Comparison of ENCODE assay signal across 14 cellular contexts in the genomic region with DNA sequence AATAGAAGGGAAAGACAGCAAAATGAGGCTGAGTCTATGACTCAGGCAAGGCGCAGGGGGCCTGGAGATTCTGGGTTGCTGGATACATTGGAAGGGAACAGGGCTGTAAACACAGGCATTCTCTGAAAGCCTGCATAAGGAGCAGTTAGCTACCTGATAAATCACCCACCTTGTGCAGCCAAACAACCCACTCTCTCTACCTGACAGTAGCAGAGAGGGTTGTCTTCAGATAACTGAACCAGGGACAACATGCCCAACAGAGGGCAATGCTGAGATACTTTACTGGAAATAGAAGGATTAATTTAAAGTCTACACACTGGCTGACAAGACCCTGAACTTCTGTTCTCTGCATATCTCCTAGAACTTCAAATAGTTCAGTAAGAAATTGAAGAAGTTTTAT.
DNase-seq lines count a peak whose midpoint lies in the region; ATAC-seq and TF ChIP-seq lines count a peak whose summit lies in the region.
"Had no signal": no experiment of that assay in that cellular context is flagged by ENCODE, and none has a peak within 500 bp of the region (broad histone marks: within the 10 kb centered on the region; RNA-seq: fewer than 3 reads in every experiment).

No MANE protein-coding gene starts in this region.

- TF ChIP-seq CTCF in SK-N-SH (IDR thresholded peaks at IDR 0.05) (peak; percentile 20), epithelial cell of proximal tubule (conservative IDR thresholded peaks at IDR 0.05; ENCODE audit: low read depth, low read length) (peak; percentile 64), type B pancreatic cell (conservative IDR thresholded peaks at IDR 0.05) (peak; percentile 36)

- H2AFZ ChIP-seq in SK-N-SH (ENCODE audit: low read depth), result no peak overlapping the region

- no peak overlapping the region for H3K9ac ChIP-seq in SK-N-SH

- H3K9me3 Mint-ChIP-seq in type B pancreatic cell, result no peaks in the 10 kb centered on the region
- H3K9me3 Mint-ChIP-seq: activated CD8-positive, alpha-beta T cell treated with anti-CD3 and anti-CD28 coated beads for 36 hours had no signal

- H3K4me1 Mint-ChIP-seq in type B pancreatic cell (ENCODE audit: unreplicated experiment), result peaks cover 3% of the 10 kb centered on the region

- H3K4me3 Mint-ChIP-seq in type B pancreatic cell, result no peak overlapping the region
- H3K4me3 Mint-ChIP-seq: activated CD8-positive, alpha-beta T cell treated with anti-CD3 and anti-CD28 coated beads for 36 hours had no signal

- H3K79me2 ChIP-seq in SK-N-SH (ENCODE audit: insufficient read depth), result no peaks in the 10 kb centered on the region

- H3K9me2 ChIP-seq in SK-N-SH, result no peaks in the 10 kb centered on the region

- H3K36me3 ChIP-seq in SK-N-SH (replicated peaks in 1 of 2; ENCODE audit: control insufficient read depth in 1 of 2, insufficient read depth in 2 of 2, low read length in 1 of 2), result no peaks in the 10 kb centered on the region
- H3K36me3 ChIP-seq: left lung, upper lobe of right lung had no signal

- CTCF ChIA-PET in SK-N-SH (lab: Yijun Ruan, JAX), result interaction anchor here (0.6 to 1.3 kb wide), 2 partner anchors 58 to 1332 kb away, joined by 3 read pairs; no protein-coding TSS in a partner anchor

- POLR2A ChIA-PET in SK-N-SH (lab: Yijun Ruan, JAX), result no interaction called here

- 43% methylated on average over 1 of the region's 1 CpG for WGBS in SK-N-SH (ENCODE audit: low lambda C conversion rate)

- H3K4me3 ChIP-seq in SK-N-SH (ENCODE audit: low read depth in 2 of 2, low read length in 1 of 2) (no peak overlapping the region), epithelial cell of proximal tubule (ENCODE audit: low read depth, low read length) (no peak overlapping the region)
- H3K4me3 ChIP-seq: left lung, upper lobe of right lung had no signal

- no peak for TF ChIP-seq EP300 in SK-N-SH (IDR thresholded peaks at IDR 0.05; ENCODE audit: borderline replicate concordance in 1 of 2, low read depth in 1 of 2, low read length in 1 of 2)

- ATAC-seq in SK-N-SH treated with all-trans-retinoic acid at 6 μM for 48 hours (no peak), GM19328 (IDR thresholded peaks at IDR 0.05; ENCODE audit: unreplicated experiment) (no peak)
- ATAC-seq: activated CD8-positive, alpha-beta T cell treated with anti-CD3 and anti-CD28 coated beads for 36 hours; left lung; upper lobe of right lung had no signal

- no peak overlapping the region for H3K27ac Mint-ChIP-seq in type B pancreatic cell
- H3K27ac Mint-ChIP-seq: activated CD8-positive, alpha-beta T cell treated with anti-CD3 and anti-CD28 coated beads for 36 hours had no signal

- H3K27me3 Mint-ChIP-seq in type B pancreatic cell, result no peaks in the 10 kb centered on the region
- H3K27me3 Mint-ChIP-seq: activated CD8-positive, alpha-beta T cell treated with anti-CD3 and anti-CD28 coated beads for 36 hours had no signal

- H3K36me3 Mint-ChIP-seq in type B pancreatic cell, result no peaks in the 10 kb centered on the region

- no peak for DNase-seq in SK-N-SH
- peak; percentile 66 for DNase-seq in NCI-H748 (lab: John Stamatoyannopoulos, UW; ENCODE audit: unreplicated experiment)
- no peak for DNase-seq in epithelial cell of proximal tubule (ENCODE audit: low read depth)
- DNase-seq in type B pancreatic cell (ENCODE audit: extremely low spot score, unreplicated experiment), result no peak
- no peak for DNase-seq in NCI-H1105 (lab: John Stamatoyannopoulos, UW)
- DNase-seq in HuH-7.5 (ENCODE audit: low spot score), result no peak
- DNase-seq: activated CD8-positive, alpha-beta T cell treated with anti-CD3 and anti-CD28 coated beads for 36 hours; activated naive CD4-positive, alpha-beta T cell; left lung; NCI-H1417 treated with DMSO at 0.1 percent for 48 hours; upper lobe of right lung had no signal

- no peaks in the 10 kb centered on the region for H4K20me1 ChIP-seq in SK-N-SH (ENCODE audit: insufficient read depth)

- H3F3A ChIP-seq in SK-N-SH (replicated peaks; ENCODE audit: insufficient read depth), result no peaks in the 10 kb centered on the region

- no peaks in the 10 kb centered on the region for H3K27me3 ChIP-seq in SK-N-SH (ENCODE audit: insufficient read depth)
- H3K27me3 ChIP-seq: left lung, upper lobe of right lung had no signal

- no peaks in the 10 kb centered on the region for H3K9me3 ChIP-seq in SK-N-SH
- H3K9me3 ChIP-seq: left lung, upper lobe of right lung had no signal

- TF ChIP-seq RAD21 in SK-N-SH (IDR thresholded peaks at IDR 0.05; ENCODE audit: low read length), result peak; percentile 60

- no peak overlapping the region for H3K27ac ChIP-seq in SK-N-SH (ENCODE audit: low read depth in 2 of 2, low read length in 1 of 2)
- H3K27ac ChIP-seq: HL-60, left lung, upper lobe of right lung had no signal

- H3K4me1 ChIP-seq in SK-N-SH (ENCODE audit: control insufficient read depth in 1 of 2, insufficient read depth in 2 of 2, low read depth in 1 of 2, low read length in 1 of 2), result peaks cover 0 to 6% of the 10 kb centered on the region in 2 experiments; a peak in 1 of 4 replicates
- H3K4me1 ChIP-seq: left lung, upper lobe of right lung had no signal

- no peak overlapping the region for H3K4me2 ChIP-seq in SK-N-SH

TF ChIP-seq in SK-N-SH, 30 proteins besides CTCF, POLR2A, EP300 and RAD21:
- TF ChIP-seq SMC3 (IDR thresholded peaks at IDR 0.05; ENCODE audit: low read depth, low read length) (peak; percentile 20; the same call in 1 of the 2 replicates), NFIC (IDR thresholded peaks at IDR 0.05; ENCODE audit: borderline replicate concordance) (no peak)

TF ChIP-seq in SK-N-SH treated with all-trans-retinoic acid at 6 μM for 48 hours, 23 proteins besides CTCF, POLR2A, EP300 and RAD21:
- TF ChIP-seq CSDC2 (CRISPR knock-in tag; IDR thresholded peaks at IDR 0.05), result no peak
- no peak for TF ChIP-seq BACH2 (CRISPR knock-in tag; IDR thresholded peaks at IDR 0.05; ENCODE audit: borderline replicate concordance)
- TF ChIP-seq, protein P1, sequence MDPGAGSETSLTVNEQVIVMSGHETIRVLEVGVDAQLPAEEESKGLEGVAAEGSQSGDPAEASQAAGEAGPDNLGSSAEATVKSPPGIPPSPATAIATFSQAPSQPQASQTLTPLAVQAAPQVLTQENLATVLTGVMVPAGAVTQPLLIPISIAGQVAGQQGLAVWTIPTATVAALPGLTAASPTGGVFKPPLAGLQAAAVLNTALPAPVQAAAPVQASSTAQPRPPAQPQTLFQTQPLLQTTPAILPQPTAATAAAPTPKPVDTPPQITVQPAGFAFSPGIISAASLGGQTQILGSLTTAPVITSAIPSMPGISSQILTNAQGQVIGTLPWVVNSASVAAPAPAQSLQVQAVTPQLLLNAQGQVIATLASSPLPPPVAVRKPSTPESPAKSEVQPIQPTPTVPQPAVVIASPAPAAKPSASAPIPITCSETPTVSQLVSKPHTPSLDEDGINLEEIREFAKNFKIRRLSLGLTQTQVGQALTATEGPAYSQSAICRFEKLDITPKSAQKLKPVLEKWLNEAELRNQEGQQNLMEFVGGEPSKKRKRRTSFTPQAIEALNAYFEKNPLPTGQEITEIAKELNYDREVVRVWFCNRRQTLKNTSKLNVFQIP (CRISPR knock-in tag; IDR thresholded peaks at IDR 0.05; ENCODE audit: borderline replicate concordance, low read depth), result no peak
- TF ChIP-seq OSR1 (CRISPR knock-in tag; IDR thresholded peaks at IDR 0.05), result no peak
- TF ChIP-seq ZC3H10 (CRISPR knock-in tag; IDR thresholded peaks at IDR 0.05), result no peak
- no peak for TF ChIP-seq ISL1 (CRISPR knock-in tag; IDR thresholded peaks at IDR 0.05)
TF ChIP-seq in SK-N-SH treated with all-trans-retinoic acid at 6 μM for 48 hours: peak in this region for 0.
